7 cellular contexts compared by ENCODE assay signal in the genomic region with DNA sequence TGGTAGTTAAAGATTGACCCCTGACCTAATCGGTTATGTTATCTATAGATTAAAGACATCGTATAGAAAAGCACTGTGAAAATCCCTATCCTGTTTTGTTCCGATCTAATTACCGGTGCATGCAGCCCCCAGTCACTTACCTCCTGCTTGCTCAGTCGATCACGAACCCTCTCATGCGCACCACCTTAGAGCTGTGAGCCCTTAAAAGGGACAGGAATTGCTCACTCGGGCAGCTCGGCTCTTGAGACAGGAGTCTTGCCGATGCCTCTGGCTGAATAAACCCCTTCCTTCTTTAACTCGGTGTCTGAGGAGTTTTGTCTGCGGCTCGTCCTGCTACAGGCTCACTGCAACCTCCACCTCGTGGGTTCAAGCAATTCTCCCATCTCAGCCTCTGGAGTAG. TPM values are rescaled to one million over a fixed set of nuclear protein-coding genes. Genes with fewer than 3 reads are reported as not detected.
DNase-seq lines count a peak whose midpoint lies in the region; ATAC-seq and TF ChIP-seq lines count a peak whose summit lies in the region.
"Not testable (repeated sequence)": the region's sequence is repeated elsewhere in the genome, so short reads cannot be mapped to it uniquely, and the experiment has no call there.

No MANE protein-coding gene starts in this region.

- peaks cover 22% of the 10 kb centered on the region for H3K79me2 ChIP-seq in GM23338 (replicated peaks; ENCODE audit: insufficient read depth)

- not testable (repeated sequence) for H2AFZ ChIP-seq in GM23338

- not testable (repeated sequence) for H3K27me3 ChIP-seq in GM23338 (ENCODE audit: insufficient read depth); heart right ventricle; gastrocnemius medialis

- 0 out of 2 replicates have a peak, but pooled peaks cover 13% of the 10 kb centered on the region for H4K20me1 ChIP-seq in GM23338 (replicated peaks; ENCODE audit: insufficient read depth)

- H3K27ac ChIP-seq in GM23338 (ENCODE audit: low read depth), result not testable (repeated sequence)
- peak overlapping the region in 8 of 10 donors; percentile 92 to 100 (median 99) for H3K27ac ChIP-seq in heart right ventricle
- peak overlapping the region in 3 of 4 donors; percentile 96 to 98 (median 96) for H3K27ac ChIP-seq in gastrocnemius medialis

- not testable (repeated sequence) for H3K36me3 ChIP-seq in GM23338 (ENCODE audit: insufficient read depth); heart right ventricle; gastrocnemius medialis

- H3K27me3 Mint-ChIP-seq in GM23338 (ENCODE audit: insufficient read depth, low read depth, poor library complexity), result peaks cover 17% of the 10 kb centered on the region
- H3K27me3 Mint-ChIP-seq in activated B cell treated with CpG ODN at 0.5 μM for 24 hours; activated T-cell treated with anti-CD3 and anti-CD28 coated beads, Interleukin-2, amount 50 U/mL, for 4 hours (ENCODE audit: low read depth); activated naive CD8-positive, alpha-beta T cell treated with anti-CD3 and anti-CD28 coated beads, Interleukin-2, amount 10 ng/mL, durations not matched to agents 7 days and 5 days; natural killer cell (ENCODE audit: low read depth in 2 of 2): not testable (repeated sequence)

- 69% methylated on average over 14 of the region's 14 CpGs for WGBS in heart right ventricle, 2 donors

- intact Hi-C loops in activated B cell treated with CpG ODN at 0.5 μM for 24 hours (cut with micrococcal nuclease), result not testable (repeated sequence)
- intact Hi-C loops in heart right ventricle (cut with DNase I) (loop anchor here in 3 of 10 donors (5.0 kb wide), 2 partner anchors 78 to 127 kb away; partner anchors contain the start of genes NUP160 (in 2 of the 3) and MTCH2 (in 1 of the 3)), natural killer cell (cut with micrococcal nuclease) (loop anchor here (5.0 kb wide), 1 partner anchor 233 kb away; no protein-coding TSS in a partner anchor), gastrocnemius medialis (cut with DNase I; ENCODE audit: low total_unique reads) (loop anchor here (2.0 to 10.0 kb wide), 3 partner anchors 13 to 585 kb away; partner anchors contain the start of genes KBTBD4, NDUFS3 and PACSIN3)

- H3K4me3 ChIP-seq in GM23338, heart right ventricle, gastrocnemius medialis: not testable (repeated sequence)

- H3K36me3 Mint-ChIP-seq in GM23338 (ENCODE audit: low read depth) (peaks cover 14% of the 10 kb centered on the region), activated B cell treated with CpG ODN at 0.5 μM for 24 hours (ENCODE audit: low read depth) (peaks cover 16% of the 10 kb centered on the region)
- peaks cover 11% of the 10 kb centered on the region for H3K36me3 Mint-ChIP-seq in activated T-cell treated with anti-CD3 and anti-CD28 coated beads, Interleukin-2, amount 50 U/mL, for 4 hours (ENCODE audit: insufficient read depth)
- peaks cover 11% of the 10 kb centered on the region for H3K36me3 Mint-ChIP-seq in activated naive CD8-positive, alpha-beta T cell treated with anti-CD3 and anti-CD28 coated beads, Interleukin-2, amount 10 ng/mL, durations not matched to agents 7 days and 5 days
- H3K36me3 Mint-ChIP-seq in natural killer cell, result not testable (repeated sequence)

- not testable (repeated sequence) for H3K9me3 ChIP-seq in heart right ventricle, gastrocnemius medialis

- POLR2A ChIA-PET in activated B cell treated with CpG ODN at 0.5 μM for 24 hours (lab: Charles Lee); activated naive CD8-positive, alpha-beta T cell treated with anti-CD3 and anti-CD28 coated beads, Interleukin-2, amount 10 ng/mL, durations not matched to agents 7 days and 5 days (lab: Charles Lee): not testable (repeated sequence)

- DNase-seq in GM23338 (ENCODE audit: low spot score); activated B cell treated with CpG ODN at 0.5 μM for 24 hours; activated T-cell treated with anti-CD3 and anti-CD28 coated beads, Interleukin-2, amount 50 U/mL, for 4 hours; activated naive CD8-positive, alpha-beta T cell treated with anti-CD3 and anti-CD28 coated beads, Interleukin-2, amount 10 ng/mL, durations not matched to agents 7 days and 5 days; heart right ventricle; natural killer cell; gastrocnemius medialis: not testable (repeated sequence)

- TF ChIP-seq CTCF in GM23338 (conservative IDR thresholded peaks at IDR 0.05; ENCODE audit: low read depth in 2 of 2); activated B cell treated with CpG ODN at 0.5 μM for 24 hours (IDR thresholded peaks at IDR 0.05); heart right ventricle (IDR thresholded peaks at IDR 0.05); natural killer cell (IDR thresholded peaks at IDR 0.05); gastrocnemius medialis (IDR thresholded peaks at IDR 0.05 in 4 of 5, conservative IDR thresholded peaks at IDR 0.05 in 1 of 5): not testable (repeated sequence)

- CTCF ChIA-PET in activated B cell treated with CpG ODN at 0.5 μM for 24 hours (lab: Charles Lee), result not testable (repeated sequence)

- not testable (repeated sequence) for H3K4me2 ChIP-seq in GM23338

- in situ Hi-C loops in gastrocnemius medialis (cut with MboI; ENCODE audit: low sequenced_read_pairs in 4 of 4), result loop anchor here in 1 of 4 donors (25.0 kb wide), 1 partner anchor 132 kb away; the partner anchor contains the start of gene MTCH2

- not testable (repeated sequence) for H3K4me1 ChIP-seq in GM23338 (ENCODE audit: insufficient read depth)
- H3K4me1 ChIP-seq in heart right ventricle (peaks cover 4 to 33% (median 28%) of the 10 kb centered on the region in 9 donors), gastrocnemius medialis (peaks cover 19 to 22% of the 10 kb centered on the region in 2 donors)

- H3K4me3 Mint-ChIP-seq in GM23338, result peak overlapping the region; percentile 44
- not testable (repeated sequence) for H3K4me3 Mint-ChIP-seq in activated B cell treated with CpG ODN at 0.5 μM for 24 hours
- H3K4me3 Mint-ChIP-seq in activated T-cell treated with anti-CD3 and anti-CD28 coated beads, Interleukin-2, amount 50 U/mL, for 4 hours, result peak overlapping the region; percentile 62
- peak overlapping the region; percentile 42 for H3K4me3 Mint-ChIP-seq in activated naive CD8-positive, alpha-beta T cell treated with anti-CD3 and anti-CD28 coated beads, Interleukin-2, amount 10 ng/mL, durations not matched to agents 7 days and 5 days
- H3K4me3 Mint-ChIP-seq in natural killer cell, result peak overlapping the region; percentile 37

- H3K27ac Mint-ChIP-seq in GM23338 (peak overlapping the region; percentile 91), activated B cell treated with CpG ODN at 0.5 μM for 24 hours (peak overlapping the region; percentile 8), natural killer cell (peak overlapping the region in 1 of 2 donors; percentile 51)
- peak overlapping the region; percentile 23 for H3K27ac Mint-ChIP-seq in activated naive CD8-positive, alpha-beta T cell treated with anti-CD3 and anti-CD28 coated beads, Interleukin-2, amount 10 ng/mL, durations not matched to agents 7 days and 5 days

- not testable (repeated sequence) for TF ChIP-seq POLR2A in gastrocnemius medialis (IDR thresholded peaks at IDR 0.05)

- H3K4me1 Mint-ChIP-seq in GM23338 (peaks cover 15% of the 10 kb centered on the region), activated B cell treated with CpG ODN at 0.5 μM for 24 hours (peaks cover 30% of the 10 kb centered on the region), natural killer cell (peaks cover 23 to 28% of the 10 kb centered on the region in 2 donors)
- H3K4me1 Mint-ChIP-seq in activated T-cell treated with anti-CD3 and anti-CD28 coated beads, Interleukin-2, amount 50 U/mL, for 4 hours (ENCODE audit: low read depth), result peaks cover 15% of the 10 kb centered on the region
- peaks cover 15% of the 10 kb centered on the region for H3K4me1 Mint-ChIP-seq in activated naive CD8-positive, alpha-beta T cell treated with anti-CD3 and anti-CD28 coated beads, Interleukin-2, amount 10 ng/mL, durations not matched to agents 7 days and 5 days

- H3K9me3 Mint-ChIP-seq in GM23338; activated B cell treated with CpG ODN at 0.5 μM for 24 hours; activated T-cell treated with anti-CD3 and anti-CD28 coated beads, Interleukin-2, amount 50 U/mL, for 4 hours; activated naive CD8-positive, alpha-beta T cell treated with anti-CD3 and anti-CD28 coated beads, Interleukin-2, amount 10 ng/mL, durations not matched to agents 7 days and 5 days; natural killer cell: not testable (repeated sequence)

- not testable (repeated sequence) for H3K9me2 ChIP-seq in GM23338 (ENCODE audit: insufficient read depth)

- not testable (repeated sequence) for ATAC-seq in GM23338; activated B cell treated with CpG ODN at 0.5 μM for 24 hours (ENCODE audit: low read depth); activated T-cell treated with anti-CD3 and anti-CD28 coated beads, Interleukin-2, amount 50 U/mL, for 4 hours; activated naive CD8-positive, alpha-beta T cell treated with anti-CD3 and anti-CD28 coated beads, Interleukin-2, amount 10 ng/mL, durations not matched to agents 7 days and 5 days (ENCODE audit: low read depth); heart right ventricle; natural killer cell; gastrocnemius medialis

- H3F3A ChIP-seq in GM23338 (replicated peaks; ENCODE audit: low read depth), result not testable (repeated sequence)

RNA-seq across cellular contexts. Expression of gene FNBP4, which starts 2.4 kb away (rescaled TPM):
- total RNA-seq in GM23338 (2014; rRNA removed; shearing (Covaris generic)), result 64.0 and 102 TPM in 2 replicates
- polyA plus RNA-seq in GM23338 (2016; fragmentation: Nextera tagmentation; extraction: Ambion mirVana) (45.1 and 55.5 TPM in 2 replicates), heart right ventricle (10 to 100 TPM; 17.0 to 81.6 TPM)
- total RNA-seq in activated B cell treated with CpG ODN at 0.5 μM for 24 hours (204 and 233 TPM in 2 replicates), heart right ventricle (10 to 100 TPM; 39.3 to 65.2 (median 42.8) TPM), natural killer cell (100 to 1,000 TPM; 205 to 252 (median 214) TPM), gastrocnemius medialis (100 to 1,000 TPM in 1 of 4 donors, 10 to 100 TPM in 3; 24.7 to 108 (median 35.2) TPM)
- 100 to 1,000 TPM; 113 to 129 (median 121) TPM for total RNA-seq in activated T-cell treated with anti-CD3 and anti-CD28 coated beads, Interleukin-2, amount 50 U/mL, for 4 hours
- 100 to 1,000 TPM; 201 to 213 TPM for total RNA-seq in activated naive CD8-positive, alpha-beta T cell treated with anti-CD3 and anti-CD28 coated beads, Interleukin-2, amount 10 ng/mL, durations not matched to agents 7 days and 5 days

RNA-seq across cellular contexts. Expression of gene AGBL2, which starts 54.4 kb away (rescaled TPM):
- 1.6 and 5.6 TPM in 2 replicates for total RNA-seq in GM23338 (2014; rRNA removed; shearing (Covaris generic))
- polyA plus RNA-seq in GM23338 (2016; fragmentation: Nextera tagmentation; extraction: Ambion mirVana) (2.1 and 5.1 TPM in 2 replicates), heart right ventricle (under 1 TPM; 0.04 to 0.88 TPM)
- total RNA-seq in activated B cell treated with CpG ODN at 0.5 μM for 24 hours (7.0 and 8.2 TPM in 2 replicates), heart right ventricle (1 to 10 TPM in 1 of 10 donors, under 1 TPM in 4, not detected in 5; 0.13 to 1.5 (median 0.44) TPM), natural killer cell (1 to 10 TPM; 6.1 to 8.5 (median 8.2) TPM), gastrocnemius medialis (not detected)
- 1 to 10 TPM in 2 of 3 donors, under 1 TPM in 1; 0.83 to 2.0 (median 1.7) TPM for total RNA-seq in activated T-cell treated with anti-CD3 and anti-CD28 coated beads, Interleukin-2, amount 50 U/mL, for 4 hours
- total RNA-seq in activated naive CD8-positive, alpha-beta T cell treated with anti-CD3 and anti-CD28 coated beads, Interleukin-2, amount 10 ng/mL, durations not matched to agents 7 days and 5 days, result 1 to 10 TPM; 7.7 to 8.3 TPM
